In genomic region chr11:88596786-88597185, GRCh38 we compare ENCODE assay signal across 25 cellular contexts.
"Had no signal": no experiment of that assay in that cellular context is flagged by ENCODE, and none has a peak within 500 bp of the region (broad histone marks: within the 10 kb centered on the region; RNA-seq: fewer than 3 reads in every experiment).

No MANE protein-coding gene starts in this region.

- H3K4me3 Mint-ChIP-seq: activated CD4-positive, alpha-beta T cell treated with anti-CD3 and anti-CD28 coated beads, Interleukin-2, amount 10 ng/mL, durations not matched to agents 7 days and 5 days; activated CD8-positive, alpha-beta T cell treated with anti-CD3 and anti-CD28 coated beads for 36 hours; activated naive CD8-positive, alpha-beta T cell treated with anti-CD3 and anti-CD28 coated beads, Interleukin-2, amount 50 U/mL, for 24 hours; activated T-helper 1 cell treated with anti-CD3 and anti-CD28 coated beads, Interleukin-12 subunit alpha, Interleukin-12 subunit beta, Interleukin-2, Interleukin-4 antibody, amounts not matched to agents 30 ng/mL and 10 ng/mL and 1 ng/mL, durations not matched to agents 14 hours and 24 hours and 36 hours; immature natural killer cell; neural crest cell had no signal

- H3K4me3 ChIP-seq: body of pancreas, esophagus muscularis mucosa, hepatocyte, left lung, lung, right atrium auricular region, spleen, upper lobe of left lung had no signal

- H3K27ac Mint-ChIP-seq: activated CD4-positive, alpha-beta T cell treated with anti-CD3 and anti-CD28 coated beads, Interleukin-2, amount 10 ng/mL, durations not matched to agents 7 days and 5 days; activated CD8-positive, alpha-beta T cell treated with anti-CD3 and anti-CD28 coated beads for 36 hours; activated naive CD8-positive, alpha-beta T cell treated with anti-CD3 and anti-CD28 coated beads, Interleukin-2, amount 50 U/mL, for 24 hours; activated T-helper 1 cell treated with anti-CD3 and anti-CD28 coated beads, Interleukin-12 subunit alpha, Interleukin-12 subunit beta, Interleukin-2, Interleukin-4 antibody, amounts not matched to agents 30 ng/mL and 10 ng/mL and 1 ng/mL, durations not matched to agents 14 hours and 24 hours and 36 hours; immature natural killer cell; progenitor cell of endocrine pancreas had no signal

- H3K9me3 Mint-ChIP-seq: activated CD4-positive, alpha-beta T cell treated with anti-CD3 and anti-CD28 coated beads, Interleukin-2, amount 10 ng/mL, durations not matched to agents 7 days and 5 days; activated CD8-positive, alpha-beta T cell treated with anti-CD3 and anti-CD28 coated beads for 36 hours; activated naive CD8-positive, alpha-beta T cell treated with anti-CD3 and anti-CD28 coated beads, Interleukin-2, amount 50 U/mL, for 24 hours; activated T-helper 1 cell treated with anti-CD3 and anti-CD28 coated beads, Interleukin-12 subunit alpha, Interleukin-12 subunit beta, Interleukin-2, Interleukin-4 antibody, amounts not matched to agents 30 ng/mL and 10 ng/mL and 1 ng/mL, durations not matched to agents 14 hours and 24 hours and 36 hours; immature natural killer cell; neural crest cell had no signal

- H3K36me3 Mint-ChIP-seq: immature natural killer cell; naive thymus-derived CD4-positive, alpha-beta T cell had no signal

- ATAC-seq: activated CD8-positive, alpha-beta T cell treated with anti-CD3 and anti-CD28 coated beads for 36 hours; activated naive CD8-positive, alpha-beta T cell treated with anti-CD3 and anti-CD28 coated beads, Interleukin-2, amount 50 U/mL, for 24 hours; body of pancreas; left lung; naive thymus-derived CD4-positive, alpha-beta T cell; stimulated activated naive CD8-positive, alpha-beta T cell treated with anti-CD3 and anti-CD28 coated beads, Interleukin-15, Interleukin-2, amounts not matched to agents 100 U/mL and 50 U/mL, for 24 hours had no signal

- H3K27ac ChIP-seq: body of pancreas, esophagus muscularis mucosa, hepatocyte, left lung, right atrium auricular region, spleen, upper lobe of left lung had no signal

- DNase-seq: activated CD4-positive, alpha-beta T cell treated with anti-CD3 and anti-CD28 coated beads, Interleukin-2, amount 10 ng/mL, durations not matched to agents 7 days and 5 days; activated CD8-positive, alpha-beta T cell treated with anti-CD3 and anti-CD28 coated beads for 36 hours; activated gamma-delta T cell; activated naive CD4-positive, alpha-beta T cell treated with anti-CD3 and anti-CD28 coated beads, Interleukin-2, amount 50 U/mL, for 16 hours; activated naive CD8-positive, alpha-beta T cell treated with anti-CD3 and anti-CD28 coated beads, Interleukin-2, amount 50 U/mL, for 24 hours; body of pancreas; central memory CD4-positive, alpha-beta T cell; dermis blood vessel endothelial cell; effector memory CD4-positive, alpha-beta T cell; glutamatergic neuron; immature natural killer cell; kidney glomerular epithelial cell; left lung; naive thymus-derived CD4-positive, alpha-beta T cell; spleen; stimulated activated CD4-positive, alpha-beta T cell treated with anti-CD3 and anti-CD28 coated beads, Interleukin-4, amount 100 ng/mL, for 24 hours; stimulated activated naive CD8-positive, alpha-beta T cell treated with anti-CD3 and anti-CD28 coated beads, Interleukin-15, Interleukin-2, amounts not matched to agents 100 U/mL and 50 U/mL, for 24 hours; upper lobe of left lung had no signal

- H3K27me3 Mint-ChIP-seq: activated CD4-positive, alpha-beta T cell treated with anti-CD3 and anti-CD28 coated beads, Interleukin-2, amount 10 ng/mL, durations not matched to agents 7 days and 5 days; activated CD8-positive, alpha-beta T cell treated with anti-CD3 and anti-CD28 coated beads for 36 hours; activated naive CD8-positive, alpha-beta T cell treated with anti-CD3 and anti-CD28 coated beads, Interleukin-2, amount 50 U/mL, for 24 hours; progenitor cell of endocrine pancreas had no signal

- H3K4me1 Mint-ChIP-seq: activated CD4-positive, alpha-beta T cell treated with anti-CD3 and anti-CD28 coated beads, Interleukin-2, amount 10 ng/mL, durations not matched to agents 7 days and 5 days; immature natural killer cell; neural crest cell had no signal
